ENCODE assay signal across 1 cellular context in genomic region chr4:138982754-138983153, GRCh38.
TF ChIP-seq lines count a peak whose summit lies in the region.

No MANE protein-coding gene starts in this region.

TF ChIP-seq in HepG2, 621 proteins besides CTCF, POLR2A, EP300 and RAD21 (continued from another document):
- TF ChIP-seq MTA1 (CRISPR knock-in tag; IDR thresholded peaks at IDR 0.05; ENCODE audit: borderline replicate concordance), result no peak
TF ChIP-seq in HepG2: peak in this region for 0.
